In genomic region chr9:89413963-89414638, GRCh38 we compare ENCODE assay signal across 18 cellular contexts.
DNase-seq lines count a peak whose midpoint lies in the region; FAIRE-seq and TF ChIP-seq lines count a peak whose summit lies in the region.
"Had no signal": no experiment of that assay in that cellular context is flagged by ENCODE, and none has a peak within 500 bp of the region (broad histone marks: within the 10 kb centered on the region; RNA-seq: fewer than 3 reads in every experiment).

No MANE protein-coding gene starts in this region.

- no peaks in the 10 kb centered on the region for H3K27me3 Mint-ChIP-seq in CD14-positive monocyte (ENCODE audit: low read depth in 3 of 3)
- H3K27me3 Mint-ChIP-seq in activated CD4-positive, alpha-beta memory T cell treated with anti-CD3 and anti-CD28 coated beads, Interleukin-2, amount 10 ng/mL, durations not matched to agents 7 days and 5 days = no peaks in the 10 kb centered on the region
- H3K27me3 Mint-ChIP-seq: B cell had no signal

- peaks cover 80 to 88% of the 10 kb centered on the region in 2 donors for H3K36me3 Mint-ChIP-seq in CD14-positive monocyte
- H3K36me3 Mint-ChIP-seq in activated CD4-positive, alpha-beta memory T cell treated with anti-CD3 and anti-CD28 coated beads, Interleukin-2, amount 10 ng/mL, durations not matched to agents 7 days and 5 days (ENCODE audit: low read depth) = peaks cover 87% of the 10 kb centered on the region

- H3K27me3 ChIP-seq in left ventricle myocardium inferior (ENCODE audit: low read depth) (no peaks in the 10 kb centered on the region), tibial artery (no peaks in the 10 kb centered on the region)
- H3K27me3 ChIP-seq: upper lobe of left lung had no signal

- H3K4me1 ChIP-seq in left ventricle myocardium inferior (peaks cover 44% of the 10 kb centered on the region), tibial artery (no peaks in the 10 kb centered on the region)
- H3K4me1 ChIP-seq: parathyroid adenoma had no signal

- intact Hi-C loops in CD14-positive monocyte (cut with micrococcal nuclease) (no loop called here), left ventricle myocardium inferior (cut with micrococcal nuclease) (no loop called here), tibial artery (cut with DNase I; ENCODE audit: low total_unique reads) (no loop called here)

- peak overlapping the region in 4 of 7 donors; percentile 33 to 58 (median 44) for H3K27ac Mint-ChIP-seq in CD14-positive monocyte
- H3K27ac Mint-ChIP-seq in activated CD4-positive, alpha-beta memory T cell treated with anti-CD3 and anti-CD28 coated beads, Interleukin-2, amount 10 ng/mL, durations not matched to agents 7 days and 5 days = peak overlapping the region; percentile 44
- H3K27ac Mint-ChIP-seq: B cell, HFFc6 had no signal

- H3K4me3 Mint-ChIP-seq in CD14-positive monocyte = no peak overlapping the region
- H3K4me3 Mint-ChIP-seq in activated CD4-positive, alpha-beta memory T cell treated with anti-CD3 and anti-CD28 coated beads, Interleukin-2, amount 10 ng/mL, durations not matched to agents 7 days and 5 days = no peak overlapping the region
- H3K4me3 Mint-ChIP-seq: B cell, HFFc6 had no signal

- peak overlapping the region; percentile 12 for H3K27ac ChIP-seq in left ventricle myocardium inferior (replicated peaks)
- H3K27ac ChIP-seq in tibial artery = no peak overlapping the region
- H3K27ac ChIP-seq: parathyroid adenoma, upper lobe of left lung had no signal

- DNase-seq in CD14-positive monocyte (ENCODE audit: low spot score) = no peak
- DNase-seq in G401 (ENCODE audit: low spot score) = peak; percentile 28
- no peak for DNase-seq in activated CD4-positive, alpha-beta memory T cell treated with anti-CD3 and anti-CD28 coated beads, Interleukin-2, amount 10 ng/mL, durations not matched to agents 7 days and 5 days
- peak; percentile 61 for DNase-seq in left ventricle myocardium inferior
- no peak for DNase-seq in tibial artery
- no peak for DNase-seq in NCI-H1436 treated with DMSO at 0.1 percent for 48 hours (lab: John Stamatoyannopoulos, UW)
- no peak for DNase-seq in GM12892 (ENCODE audit: insufficient read length)
- DNase-seq in GM10248 (ENCODE audit: extremely low spot score) = no peak
- DNase-seq: central memory CD4-positive, alpha-beta T cell; effector memory CD4-positive, alpha-beta T cell; HFFc6; hypothalamus; left colon; NCI-H510A treated with DMSO at 0.1 percent for 48 hours; upper lobe of left lung had no signal

- H3K9me3 Mint-ChIP-seq in CD14-positive monocyte = peaks cover 0 to 3% (median 0%) of the 10 kb centered on the region in 7 donors
- no peaks in the 10 kb centered on the region for H3K9me3 Mint-ChIP-seq in activated CD4-positive, alpha-beta memory T cell treated with anti-CD3 and anti-CD28 coated beads, Interleukin-2, amount 10 ng/mL, durations not matched to agents 7 days and 5 days
- H3K9me3 Mint-ChIP-seq: HFFc6 had no signal

- in situ Hi-C loops in G401 (cut with HindIII; ENCODE audit: low sequenced_read_pairs) = no loop called here

- CTCF ChIA-PET in activated CD4-positive, alpha-beta memory T cell treated with anti-CD3 and anti-CD28 coated beads, Interleukin-2, amount 10 ng/mL, durations not matched to agents 7 days and 5 days (lab: Charles Lee) = interaction anchor here (0.7 kb wide), 1 partner anchor 15 kb away, joined by 3 read pairs; no protein-coding TSS in a partner anchor
- CTCF ChIA-PET in GM10248 (lab: Yijun Ruan, JAX) = interaction anchor here (1.0 to 1.3 kb wide), 4 partner anchors 8 to 15 kb away, joined by 3 to 4 read pairs (median 4); no protein-coding TSS in a partner anchor

- no peak; the same call in 1 of the 2 replicates for TF ChIP-seq POLR2A in GM12892 (IDR thresholded peaks at IDR 0.05; ENCODE audit: low read depth, low read length)

- no peak for FAIRE-seq in GM12892 (lab: Jason Lieb, UNC)

- peaks cover 8% of the 10 kb centered on the region for H3K9me3 ChIP-seq in left ventricle myocardium inferior (replicated peaks)
- no peaks in the 10 kb centered on the region for H3K9me3 ChIP-seq in tibial artery
- H3K9me3 ChIP-seq: upper lobe of left lung had no signal

- H3K4me3 ChIP-seq in left ventricle myocardium inferior (no peak overlapping the region), tibial artery (no peak overlapping the region)
- H3K4me3 ChIP-seq: smooth muscle cell, upper lobe of left lung had no signal

- peaks cover 53% of the 10 kb centered on the region for H3K4me1 Mint-ChIP-seq in CD14-positive monocyte
- peaks cover 99% of the 10 kb centered on the region for H3K4me1 Mint-ChIP-seq in activated CD4-positive, alpha-beta memory T cell treated with anti-CD3 and anti-CD28 coated beads, Interleukin-2, amount 10 ng/mL, durations not matched to agents 7 days and 5 days

- no peak for TF ChIP-seq CTCF in CD14-positive monocyte (IDR thresholded peaks at IDR 0.05)
- TF ChIP-seq CTCF in left ventricle myocardium inferior (IDR thresholded peaks at IDR 0.05; ENCODE audit: borderline replicate concordance) = no peak
- TF ChIP-seq CTCF in tibial artery (IDR thresholded peaks at IDR 0.05) = no peak
- TF ChIP-seq CTCF in GM10248 (IDR thresholded peaks at IDR 0.05; ENCODE audit: control extremely low read depth, extremely low read depth, low read depth, missing control alignments) = no peak

- POLR2A ChIA-PET in activated CD4-positive, alpha-beta memory T cell treated with anti-CD3 and anti-CD28 coated beads, Interleukin-2, amount 10 ng/mL, durations not matched to agents 7 days and 5 days (lab: Charles Lee) = interaction anchor here (0.9 kb wide), 2 partner anchors 11 to 83 kb away, joined by 3 to 4 read pairs; no protein-coding TSS in a partner anchor
- POLR2A ChIA-PET in GM10248 (lab: Yijun Ruan, JAX) = no interaction called here

- H3K36me3 ChIP-seq in left ventricle myocardium inferior (no peaks in the 10 kb centered on the region), tibial artery (no peaks in the 10 kb centered on the region)
- H3K36me3 ChIP-seq: upper lobe of left lung had no signal

Comparison
In these comparisons a context has a peak if more than half of its experiments do, and no peak if none do; other contexts are left out.
1. DNase-seq: peak in G401 (single experiment) and left ventricle myocardium inferior (single experiment); none in CD14-positive monocyte (single experiment), activated CD4-positive, alpha-beta memory T cell treated with anti-CD3 and anti-CD28 coated beads, Interleukin-2, amount 10 ng/mL, durations not matched to agents 7 days and 5 days (single experiment), tibial artery (0 of 2), NCI-H1436 treated with DMSO at 0.1 percent for 48 hours (single experiment), GM12892 (single experiment) and GM10248 (single experiment).